8 cellular contexts compared by ENCODE assay signal in the genomic region with DNA sequence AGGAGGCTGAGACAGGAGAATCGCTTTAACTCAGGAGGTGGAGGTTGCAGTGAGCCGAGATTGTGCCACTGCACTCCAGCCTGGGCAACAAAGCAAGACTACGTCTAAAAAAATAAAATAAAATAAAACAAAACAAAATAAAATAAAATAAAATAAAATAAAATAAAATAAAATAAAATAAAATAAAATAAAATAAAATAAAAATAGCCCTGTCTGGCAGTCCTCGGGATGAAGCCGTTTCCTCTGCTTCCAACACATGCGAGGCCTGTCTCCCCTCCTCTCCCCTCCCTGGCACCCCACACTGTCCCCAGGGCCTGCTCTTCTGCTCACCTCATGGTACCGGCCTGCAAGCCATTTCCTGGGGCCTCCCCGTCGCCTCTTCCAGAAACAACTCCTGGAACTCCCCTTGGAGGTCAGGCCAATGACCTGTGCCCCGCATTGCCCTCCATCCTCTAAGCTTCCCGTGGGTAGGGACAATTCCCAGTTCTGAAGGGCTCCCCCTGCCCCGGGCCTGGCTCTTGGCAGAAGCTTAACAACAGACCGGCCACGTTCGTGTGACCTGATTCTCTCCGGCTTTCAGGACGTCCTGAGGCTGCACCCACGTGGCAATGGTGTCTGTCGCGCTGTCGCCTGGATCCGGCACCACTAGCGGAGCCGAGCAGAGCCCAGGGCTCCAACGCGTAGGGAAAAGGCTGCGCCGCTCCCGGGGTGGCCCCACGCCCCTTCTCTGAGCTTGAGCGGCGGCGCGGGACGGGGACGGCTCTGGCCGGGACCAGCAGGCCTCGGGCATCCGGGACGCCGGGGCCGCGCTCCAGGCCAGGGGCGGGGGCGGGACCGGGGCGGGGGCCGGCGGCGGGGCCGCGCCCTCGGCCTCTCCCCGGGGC. TPM values are rescaled to one million over a fixed set of nuclear protein-coding genes. Genes with fewer than 3 reads are reported as not detected.
DNase-seq lines count a peak whose midpoint lies in the region; ATAC-seq, FAIRE-seq and TF ChIP-seq lines count a peak whose summit lies in the region.

No MANE protein-coding gene starts in this region.

- H3K36me3 ChIP-seq in bronchial epithelial cell (ENCODE audit: control insufficient read depth, insufficient read depth, low read length) (no peaks in the 10 kb centered on the region), kidney epithelial cell (ENCODE audit: control insufficient read depth, insufficient read depth, low read length) (no peaks in the 10 kb centered on the region)

- H3K27me3 ChIP-seq in bronchial epithelial cell (ENCODE audit: control insufficient read depth, insufficient read depth, low read length) (no peaks in the 10 kb centered on the region), kidney epithelial cell (ENCODE audit: control insufficient read depth, insufficient read depth, low read length) (no peaks in the 10 kb centered on the region)

- DNase-seq in AG08395 (ENCODE audit: low spot score) (peak; percentile 61), RPMI7951 (ENCODE audit: low read depth) (peak; percentile 43), bronchial epithelial cell (ENCODE audit: low read depth) (no peak), kidney epithelial cell (ENCODE audit: low read depth) (no peak), NCI-H226 (no peak)
- peak; percentile 21 for DNase-seq in stimulated activated CD4-positive, alpha-beta T cell treated with anti-CD3 and anti-CD28 coated beads, Interleukin-4, amount 100 ng/mL, for 24 hours

- peak; percentile 53 for TF ChIP-seq POLR2A in GM18526 (IDR thresholded peaks at IDR 0.05; ENCODE audit: extremely low read depth, insufficient read length)

- ATAC-seq in GM18868 (IDR thresholded peaks at IDR 0.05; ENCODE audit: unreplicated experiment): no peak

- peak overlapping the region; percentile 54 for H3K4me3 ChIP-seq in bronchial epithelial cell (ENCODE audit: low read depth, low read length)
- H3K4me3 ChIP-seq in kidney epithelial cell (ENCODE audit: low read depth, low read length): peak overlapping the region; percentile 48

- no peak for FAIRE-seq in bronchial epithelial cell (lab: Jason Lieb, UNC)

- no peak for TF ChIP-seq CTCF in bronchial epithelial cell (IDR thresholded peaks at IDR 0.05; ENCODE audit: insufficient read depth, low read length, severe bottlenecking)
- TF ChIP-seq CTCF in kidney epithelial cell (IDR thresholded peaks at IDR 0.05; ENCODE audit: insufficient read depth, low read length, poor library complexity, severe bottlenecking): no peak

RNA-seq across cellular contexts. Expression of gene PARVB, which starts 0.5 kb away (rescaled TPM):
- total RNA-seq in RPMI7951 (2014; rRNA removed; shearing (Covaris generic)): 72.8 and 82.9 TPM in 2 replicates
- 3.4 and 6.0 TPM in 2 replicates for total RNA-seq in bronchial epithelial cell
- total RNA-seq in kidney epithelial cell: 94.6 and 94.9 TPM in 2 replicates

Comparison
In these comparisons a context has a peak if more than half of its experiments do, and no peak if none do; other contexts are left out.
1. DNase-seq: peak in AG08395 (single experiment), RPMI7951 (single experiment) and stimulated activated CD4-positive, alpha-beta T cell treated with anti-CD3 and anti-CD28 coated beads, Interleukin-4, amount 100 ng/mL, for 24 hours (single experiment); none in bronchial epithelial cell (single experiment), kidney epithelial cell (single experiment) and NCI-H226 (single experiment).
2. RNA of gene PARVB, which starts 0.5 kb away (total RNA-seq): 94.6 to 94.9 TPM in kidney epithelial cell and 72.8 to 82.9 TPM in RPMI7951; 3.4 to 6.0 TPM in bronchial epithelial cell; every median in the first group is over 10 times any median in the second.